In the genomic region with DNA sequence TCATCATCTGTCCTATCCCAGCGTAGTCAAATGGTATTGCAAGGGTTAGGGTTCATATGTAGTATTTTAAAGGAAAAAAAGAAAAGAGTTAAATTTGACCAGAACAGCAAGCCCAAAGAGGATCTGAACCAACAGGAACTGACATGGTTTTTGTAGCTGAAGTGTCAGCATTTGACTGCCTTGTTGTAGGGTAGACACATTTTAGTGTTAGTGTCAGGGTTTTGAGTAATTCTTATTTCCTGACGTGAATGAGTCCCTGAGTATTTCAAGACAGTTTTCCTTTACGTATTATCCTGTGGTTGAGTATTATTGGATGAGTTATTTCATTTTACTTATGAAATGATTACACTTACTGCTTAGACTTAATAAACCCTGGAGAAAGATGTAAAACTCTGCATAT, we compare ENCODE assay signal across 2 cellular contexts.
TF ChIP-seq lines count a peak whose summit lies in the region.

No MANE protein-coding gene starts in this region.

TF ChIP-seq in HepG2, 621 proteins besides CTCF, POLR2A, EP300 and RAD21:
- TF ChIP-seq, protein P1, sequence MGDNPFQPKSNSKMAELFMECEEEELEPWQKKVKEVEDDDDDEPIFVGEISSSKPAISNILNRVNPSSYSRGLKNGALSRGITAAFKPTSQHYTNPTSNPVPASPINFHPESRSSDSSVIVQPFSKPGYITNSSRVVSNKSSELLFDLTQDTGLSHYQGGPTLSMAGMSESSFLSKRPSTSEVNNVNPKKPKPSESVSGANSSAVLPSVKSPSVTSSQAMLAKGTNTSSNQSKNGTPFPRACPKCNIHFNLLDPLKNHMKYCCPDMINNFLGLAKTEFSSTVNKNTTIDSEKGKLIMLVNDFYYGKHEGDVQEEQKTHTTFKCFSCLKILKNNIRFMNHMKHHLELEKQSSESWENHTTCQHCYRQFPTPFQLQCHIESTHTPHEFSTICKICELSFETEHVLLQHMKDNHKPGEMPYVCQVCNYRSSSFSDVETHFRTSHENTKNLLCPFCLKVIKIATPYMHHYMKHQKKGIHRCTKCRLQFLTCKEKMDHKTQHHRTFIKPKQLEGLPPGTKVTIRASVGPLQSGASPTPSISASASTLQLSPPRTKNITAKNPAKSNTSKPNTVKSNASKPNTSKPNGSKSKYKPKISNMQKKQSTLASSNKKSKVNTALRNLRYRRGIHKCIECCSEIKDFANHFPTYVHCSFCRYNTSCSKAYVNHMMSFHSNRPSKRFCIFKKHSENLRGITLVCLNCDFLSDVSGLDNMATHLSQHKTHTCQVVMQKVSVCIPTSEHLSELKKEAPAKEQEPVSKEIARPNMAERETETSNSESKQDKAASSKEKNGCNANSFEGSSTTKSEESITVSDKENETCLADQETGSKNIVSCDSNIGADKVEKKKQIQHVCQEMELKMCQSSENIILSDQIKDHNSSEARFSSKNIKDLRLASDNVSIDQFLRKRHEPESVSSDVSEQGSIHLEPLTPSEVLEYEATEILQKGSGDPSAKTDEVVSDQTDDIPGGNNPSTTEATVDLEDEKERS (CRISPR knock-in tag; IDR thresholded peaks at IDR 0.05), result no peak
- TF ChIP-seq HDAC2 (CRISPR knock-in tag; IDR thresholded peaks at IDR 0.05), result no peak
- TF ChIP-seq, protein P2, sequence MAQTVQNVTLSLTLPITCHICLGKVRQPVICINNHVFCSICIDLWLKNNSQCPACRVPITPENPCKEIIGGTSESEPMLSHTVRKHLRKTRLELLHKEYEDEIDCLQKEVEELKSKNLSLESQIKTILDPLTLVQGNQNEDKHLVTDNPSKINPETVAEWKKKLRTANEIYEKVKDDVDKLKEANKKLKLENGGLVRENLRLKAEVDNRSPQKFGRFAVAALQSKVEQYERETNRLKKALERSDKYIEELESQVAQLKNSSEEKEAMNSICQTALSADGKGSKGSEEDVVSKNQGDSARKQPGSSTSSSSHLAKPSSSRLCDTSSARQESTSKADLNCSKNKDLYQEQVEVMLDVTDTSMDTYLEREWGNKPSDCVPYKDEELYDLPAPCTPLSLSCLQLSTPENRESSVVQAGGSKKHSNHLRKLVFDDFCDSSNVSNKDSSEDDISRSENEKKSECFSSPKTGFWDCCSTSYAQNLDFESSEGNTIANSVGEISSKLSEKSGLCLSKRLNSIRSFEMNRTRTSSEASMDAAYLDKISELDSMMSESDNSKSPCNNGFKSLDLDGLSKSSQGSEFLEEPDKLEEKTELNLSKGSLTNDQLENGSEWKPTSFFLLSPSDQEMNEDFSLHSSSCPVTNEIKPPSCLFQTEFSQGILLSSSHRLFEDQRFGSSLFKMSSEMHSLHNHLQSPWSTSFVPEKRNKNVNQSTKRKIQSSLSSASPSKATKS (CRISPR knock-in tag; IDR thresholded peaks at IDR 0.05), result no peak
- no peak for TF ChIP-seq ZNF703 (CRISPR knock-in tag; IDR thresholded peaks at IDR 0.05; ENCODE audit: borderline replicate concordance)

TF ChIP-seq in K562, 482 proteins besides CTCF, POLR2A, EP300 and RAD21:
- no peak for TF ChIP-seq ZNF140 (CRISPR knock-in tag; IDR thresholded peaks at IDR 0.05)
- no peak for TF ChIP-seq DIDO1 (tag; IDR thresholded peaks at IDR 0.05; ENCODE audit: low read depth)
- no peak for TF ChIP-seq EZH2 (IDR thresholded peaks at IDR 0.05; ENCODE audit: borderline replicate concordance, low read depth, low read length)
- TF ChIP-seq ATF7 (IDR thresholded peaks at IDR 0.05), result no peak
- TF ChIP-seq, protein P3, sequence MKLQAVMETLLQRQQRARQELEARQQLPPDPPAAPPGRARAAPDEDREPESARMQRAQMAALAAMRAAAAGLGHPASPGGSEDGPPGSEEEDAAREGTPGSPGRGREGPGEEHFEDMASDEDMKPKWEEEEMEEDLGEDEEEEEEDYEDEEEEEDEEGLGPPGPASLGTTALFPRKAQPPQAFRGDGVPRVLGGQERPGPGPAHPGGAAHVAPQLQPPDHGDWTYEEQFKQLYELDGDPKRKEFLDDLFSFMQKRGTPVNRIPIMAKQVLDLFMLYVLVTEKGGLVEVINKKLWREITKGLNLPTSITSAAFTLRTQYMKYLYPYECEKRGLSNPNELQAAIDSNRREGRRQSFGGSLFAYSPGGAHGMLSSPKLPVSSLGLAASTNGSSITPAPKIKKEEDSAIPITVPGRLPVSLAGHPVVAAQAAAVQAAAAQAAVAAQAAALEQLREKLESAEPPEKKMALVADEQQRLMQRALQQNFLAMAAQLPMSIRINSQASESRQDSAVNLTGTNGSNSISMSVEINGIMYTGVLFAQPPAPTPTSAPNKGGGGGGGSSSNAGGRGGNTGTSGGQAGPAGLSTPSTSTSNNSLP (IDR thresholded peaks at IDR 0.05; ENCODE audit: borderline replicate concordance, low read depth, low read length), result no peak
- no peak for TF ChIP-seq PHF8 (IDR thresholded peaks at IDR 0.05; ENCODE audit: borderline replicate concordance, low read length)
- TF ChIP-seq, protein P4, sequence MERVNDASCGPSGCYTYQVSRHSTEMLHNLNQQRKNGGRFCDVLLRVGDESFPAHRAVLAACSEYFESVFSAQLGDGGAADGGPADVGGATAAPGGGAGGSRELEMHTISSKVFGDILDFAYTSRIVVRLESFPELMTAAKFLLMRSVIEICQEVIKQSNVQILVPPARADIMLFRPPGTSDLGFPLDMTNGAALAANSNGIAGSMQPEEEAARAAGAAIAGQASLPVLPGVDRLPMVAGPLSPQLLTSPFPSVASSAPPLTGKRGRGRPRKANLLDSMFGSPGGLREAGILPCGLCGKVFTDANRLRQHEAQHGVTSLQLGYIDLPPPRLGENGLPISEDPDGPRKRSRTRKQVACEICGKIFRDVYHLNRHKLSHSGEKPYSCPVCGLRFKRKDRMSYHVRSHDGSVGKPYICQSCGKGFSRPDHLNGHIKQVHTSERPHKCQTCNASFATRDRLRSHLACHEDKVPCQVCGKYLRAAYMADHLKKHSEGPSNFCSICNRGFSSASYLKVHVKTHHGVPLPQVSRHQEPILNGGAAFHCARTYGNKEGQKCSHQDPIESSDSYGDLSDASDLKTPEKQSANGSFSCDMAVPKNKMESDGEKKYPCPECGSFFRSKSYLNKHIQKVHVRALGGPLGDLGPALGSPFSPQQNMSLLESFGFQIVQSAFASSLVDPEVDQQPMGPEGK (CRISPR knock-in tag; IDR thresholded peaks at IDR 0.05; ENCODE audit: borderline replicate concordance), result no peak
- no peak for TF ChIP-seq HOXB6 (CRISPR knock-in tag; IDR thresholded peaks at IDR 0.05; ENCODE audit: borderline replicate concordance)
- TF ChIP-seq, protein P5, sequence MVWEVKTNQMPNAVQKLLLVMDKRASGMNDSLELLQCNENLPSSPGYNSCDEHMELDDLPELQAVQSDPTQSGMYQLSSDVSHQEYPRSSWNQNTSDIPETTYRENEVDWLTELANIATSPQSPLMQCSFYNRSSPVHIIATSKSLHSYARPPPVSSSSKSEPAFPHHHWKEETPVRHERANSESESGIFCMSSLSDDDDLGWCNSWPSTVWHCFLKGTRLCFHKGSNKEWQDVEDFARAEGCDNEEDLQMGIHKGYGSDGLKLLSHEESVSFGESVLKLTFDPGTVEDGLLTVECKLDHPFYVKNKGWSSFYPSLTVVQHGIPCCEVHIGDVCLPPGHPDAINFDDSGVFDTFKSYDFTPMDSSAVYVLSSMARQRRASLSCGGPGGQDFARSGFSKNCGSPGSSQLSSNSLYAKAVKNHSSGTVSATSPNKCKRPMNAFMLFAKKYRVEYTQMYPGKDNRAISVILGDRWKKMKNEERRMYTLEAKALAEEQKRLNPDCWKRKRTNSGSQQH (CRISPR knock-in tag; IDR thresholded peaks at IDR 0.05), result no peak
- TF ChIP-seq POLR2AphosphoS5 (IDR thresholded peaks at IDR 0.05; ENCODE audit: control insufficient read depth, insufficient read depth, low read depth, low read length), result no peak
- TF ChIP-seq GTF2A2 (tag; IDR thresholded peaks at IDR 0.05), result no peak
- no peak for TF ChIP-seq SMARCA4 (IDR thresholded peaks at IDR 0.05)
- no peak for TF ChIP-seq KDM4B (IDR thresholded peaks at IDR 0.05; ENCODE audit: borderline replicate concordance in 2 of 2, low read depth in 1 of 2)
- TF ChIP-seq, protein P6, sequence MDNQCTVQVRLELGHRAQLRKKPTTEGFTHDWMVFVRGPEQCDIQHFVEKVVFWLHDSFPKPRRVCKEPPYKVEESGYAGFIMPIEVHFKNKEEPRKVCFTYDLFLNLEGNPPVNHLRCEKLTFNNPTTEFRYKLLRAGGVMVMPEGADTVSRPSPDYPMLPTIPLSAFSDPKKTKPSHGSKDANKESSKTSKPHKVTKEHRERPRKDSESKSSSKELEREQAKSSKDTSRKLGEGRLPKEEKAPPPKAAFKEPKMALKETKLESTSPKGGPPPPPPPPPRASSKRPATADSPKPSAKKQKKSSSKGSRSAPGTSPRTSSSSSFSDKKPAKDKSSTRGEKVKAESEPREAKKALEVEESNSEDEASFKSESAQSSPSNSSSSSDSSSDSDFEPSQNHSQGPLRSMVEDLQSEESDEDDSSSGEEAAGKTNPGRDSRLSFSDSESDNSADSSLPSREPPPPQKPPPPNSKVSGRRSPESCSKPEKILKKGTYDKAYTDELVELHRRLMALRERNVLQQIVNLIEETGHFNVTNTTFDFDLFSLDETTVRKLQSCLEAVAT (IDR thresholded peaks at IDR 0.05), result no peak
- no peak for TF ChIP-seq SAFB (IDR thresholded peaks at IDR 0.05; ENCODE audit: borderline replicate concordance, low read depth, low read length)
- TF ChIP-seq TSC22D4 (tag; IDR thresholded peaks at IDR 0.05), result no peak
- TF ChIP-seq POLR2B (IDR thresholded peaks at IDR 0.05; ENCODE audit: low read depth, partially characterized antibody), result no peak
- no peak for TF ChIP-seq ERF (CRISPR knock-in tag; IDR thresholded peaks at IDR 0.05)
- no peak for TF ChIP-seq BHLHE40 (IDR thresholded peaks at IDR 0.05; ENCODE audit: low read length)
- no peak for TF ChIP-seq DNMT1 (IDR thresholded peaks at IDR 0.05)
